ENCODE assay signal across 8 cellular contexts in the genomic region with DNA sequence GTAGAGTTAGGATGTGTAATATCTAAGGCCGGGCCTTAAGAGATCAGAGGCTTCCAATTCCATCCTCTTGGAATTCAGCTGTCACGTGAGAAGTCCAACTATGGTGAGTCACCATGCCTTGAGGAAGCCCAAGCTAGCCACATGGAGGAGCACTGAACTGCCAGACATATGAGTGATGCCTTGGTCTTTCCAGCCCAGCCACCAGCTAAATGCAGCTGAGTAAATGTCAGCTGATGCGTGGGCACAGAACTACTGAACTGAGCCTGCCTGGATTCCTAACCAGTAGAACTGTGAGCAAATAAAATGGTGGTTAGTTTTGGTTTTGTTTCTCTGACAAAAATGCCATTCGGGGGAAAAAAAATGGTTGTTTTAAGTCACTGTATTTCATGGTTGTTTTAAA.
A peak's percentile ranks its signal among the peaks of the same experiment; 100 is the strongest.
DNase-seq lines count a peak whose midpoint lies in the region; ATAC-seq and TF ChIP-seq lines count a peak whose summit lies in the region.

No MANE protein-coding gene starts in this region.

- no peaks in the 10 kb centered on the region for H3K27me3 ChIP-seq in endodermal cell (ENCODE audit: control insufficient read depth, insufficient read depth, low read length, poor library complexity, severe bottlenecking)

- H3K9me3 ChIP-seq in HEK293 (ENCODE audit: control insufficient read depth, insufficient read depth, low read depth, low read length) (no peaks in the 10 kb centered on the region), endodermal cell (ENCODE audit: control insufficient read depth, low read length) (peaks cover 8% of the 10 kb centered on the region)

- H3K36me3 Mint-ChIP-seq in stimulated activated naive B cell treated with anti-CD40 and anti-IgM and Interleukin-4, amounts not matched to agents 10 μg/mL and 1 μg/mL and 100 μg/mL, for 72 hours = peaks cover 25 to 30% of the 10 kb centered on the region in 2 donors
- H3K36me3 Mint-ChIP-seq in endodermal cell (ENCODE audit: low read depth) = no peaks in the 10 kb centered on the region

- 83 to 94% methylated on average over 3 to 4 of the region's 4 CpGs for WGBS in endodermal cell (ENCODE audit: insufficient coverage in 1 of 2, insufficient read length in 1 of 2), 2 experiments

- H3K36me3 ChIP-seq in HEK293 (ENCODE audit: control insufficient read depth in 2 of 2, insufficient read depth in 1 of 2, low read length in 2 of 2) (no peaks in the 10 kb centered on the region), endodermal cell (ENCODE audit: control insufficient read depth, insufficient read depth, low read length) (no peaks in the 10 kb centered on the region)

- no peak overlapping the region for H3K4me3 ChIP-seq in HEK293 (ENCODE audit: low read depth, low read length)
- H3K4me3 ChIP-seq in endodermal cell (ENCODE audit: low read length) = no peak overlapping the region

- H3K27ac ChIP-seq in HEK293 (ENCODE audit: extremely low read depth, low read depth, low read length) = no peak overlapping the region
- H3K27ac ChIP-seq in endodermal cell (ENCODE audit: low read depth, low read length) = no peak overlapping the region

- H3K4me1 ChIP-seq in HEK293 (ENCODE audit: control insufficient read depth, insufficient read depth, low read length) = no peaks in the 10 kb centered on the region
- no peaks in the 10 kb centered on the region for H3K4me1 ChIP-seq in endodermal cell (ENCODE audit: control insufficient read depth, insufficient read depth, low read length)

- ATAC-seq in SK-N-SH treated with all-trans-retinoic acid at 6 μM for 48 hours = peak; percentile 97
- peak; percentile 91 to 98 for ATAC-seq in stimulated activated naive B cell treated with anti-CD40 and anti-IgM and Interleukin-4, amounts not matched to agents 10 μg/mL and 1 μg/mL and 100 μg/mL, for 72 hours (replicated peaks)
- ATAC-seq in HG03175 (IDR thresholded peaks at IDR 0.05; ENCODE audit: unreplicated experiment) = no peak

- H3K27me3 Mint-ChIP-seq in stimulated activated naive B cell treated with anti-CD40 and anti-IgM and Interleukin-4, amounts not matched to agents 10 μg/mL and 1 μg/mL and 100 μg/mL, for 72 hours = no peaks in the 10 kb centered on the region
- peaks cover 9% of the 10 kb centered on the region for H3K27me3 Mint-ChIP-seq in endodermal cell (ENCODE audit: insufficient read depth)

- H3K9me3 Mint-ChIP-seq in stimulated activated naive B cell treated with anti-CD40 and anti-IgM and Interleukin-4, amounts not matched to agents 10 μg/mL and 1 μg/mL and 100 μg/mL, for 72 hours = no peaks in the 10 kb centered on the region
- H3K9me3 Mint-ChIP-seq in endodermal cell = no peaks in the 10 kb centered on the region

- H3K4me3 Mint-ChIP-seq in stimulated activated naive B cell treated with anti-CD40 and anti-IgM and Interleukin-4, amounts not matched to agents 10 μg/mL and 1 μg/mL and 100 μg/mL, for 72 hours = no peak overlapping the region
- no peak overlapping the region for H3K4me3 Mint-ChIP-seq in endodermal cell

- CTCF ChIA-PET in HEK293 (lab: Yijun Ruan, JAX) = interaction anchor here (0.7 kb wide), 2 partner anchors 129 to 230 kb away, joined by 4 read pairs; no protein-coding TSS in a partner anchor

- POLR2A ChIA-PET in HEK293 (lab: Yijun Ruan, JAX) = interaction anchor here (1.2 kb wide), 1 partner anchor 56 kb away, joined by 3 read pairs; no protein-coding TSS in a partner anchor

- peaks cover 14 to 34% of the 10 kb centered on the region in 2 donors for H3K4me1 Mint-ChIP-seq in stimulated activated naive B cell treated with anti-CD40 and anti-IgM and Interleukin-4, amounts not matched to agents 10 μg/mL and 1 μg/mL and 100 μg/mL, for 72 hours
- H3K4me1 Mint-ChIP-seq in endodermal cell = no peaks in the 10 kb centered on the region

- no peak for TF ChIP-seq CTCF in HEK293 (tag by site-specific recombination; IDR thresholded peaks at IDR 0.05)
- no peak for TF ChIP-seq CTCF in endodermal cell (conservative IDR thresholded peaks at IDR 0.05)

- DNase-seq in Daoy (ENCODE audit: low read depth) = peak; percentile 97
- DNase-seq in fibroblast of the conjunctiva (ENCODE audit: low read depth) = peak; percentile 84
- DNase-seq in stimulated activated naive B cell treated with anti-CD40 and anti-IgM and Interleukin-4, amounts not matched to agents 10 μg/mL and 1 μg/mL and 100 μg/mL, for 72 hours = peak; percentile 22
- no peak for DNase-seq in DMS153 (lab: John Stamatoyannopoulos, UW)
- no peak for DNase-seq in endodermal cell

- no peak overlapping the region for H3K9ac ChIP-seq in endodermal cell (ENCODE audit: extremely low read depth, low read length, poor library complexity, severe bottlenecking)

- H3K27ac Mint-ChIP-seq in stimulated activated naive B cell treated with anti-CD40 and anti-IgM and Interleukin-4, amounts not matched to agents 10 μg/mL and 1 μg/mL and 100 μg/mL, for 72 hours = peak overlapping the region; percentile 34
- no peak overlapping the region for H3K27ac Mint-ChIP-seq in endodermal cell

TF ChIP-seq in HEK293, 187 proteins besides CTCF, POLR2A, EP300 and RAD21 (continues in another document):
- TF ChIP-seq, protein P1, sequence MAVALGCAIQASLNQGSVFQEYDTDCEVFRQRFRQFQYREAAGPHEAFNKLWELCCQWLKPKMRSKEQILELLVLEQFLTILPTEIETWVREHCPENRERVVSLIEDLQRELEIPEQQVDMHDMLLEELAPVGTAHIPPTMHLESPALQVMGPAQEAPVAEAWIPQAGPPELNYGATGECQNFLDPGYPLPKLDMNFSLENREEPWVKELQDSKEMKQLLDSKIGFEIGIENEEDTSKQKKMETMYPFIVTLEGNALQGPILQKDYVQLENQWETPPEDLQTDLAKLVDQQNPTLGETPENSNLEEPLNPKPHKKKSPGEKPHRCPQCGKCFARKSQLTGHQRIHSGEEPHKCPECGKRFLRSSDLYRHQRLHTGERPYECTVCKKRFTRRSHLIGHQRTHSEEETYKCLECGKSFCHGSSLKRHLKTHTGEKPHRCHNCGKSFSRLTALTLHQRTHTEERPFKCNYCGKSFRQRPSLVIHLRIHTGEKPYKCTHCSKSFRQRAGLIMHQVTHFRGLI (tag by site-specific recombination; IDR thresholded peaks at IDR 0.05) = peak; percentile 68; the same call in 1 of the 2 replicates
- TF ChIP-seq HOXC10 (CRISPR knock-in tag; IDR thresholded peaks at IDR 0.05) (no peak), MZF1 (tag by site-specific recombination; IDR thresholded peaks at IDR 0.05; ENCODE audit: borderline replicate concordance) (no peak), ZNF155 (tag by site-specific recombination; IDR thresholded peaks at IDR 0.05) (no peak), MYNN (tag by site-specific recombination; IDR thresholded peaks at IDR 0.05; ENCODE audit: borderline replicate concordance) (no peak), ZBTB1 (tag by site-specific recombination; IDR thresholded peaks at IDR 0.05) (no peak), ZNF223 (tag by site-specific recombination; IDR thresholded peaks at IDR 0.05) (no peak), ZNF112 (tag by site-specific recombination; IDR thresholded peaks at IDR 0.05) (no peak), YY1 (tag by site-specific recombination; IDR thresholded peaks at IDR 0.05) (no peak), ZNF792 (tag by site-specific recombination; IDR thresholded peaks at IDR 0.05) (no peak)

TF ChIP-seq in SK-N-SH treated with all-trans-retinoic acid at 6 μM for 48 hours, 23 proteins besides CTCF, POLR2A, EP300 and RAD21:
- no peak for TF ChIP-seq TCF4 (CRISPR knock-in tag; IDR thresholded peaks at IDR 0.05; ENCODE audit: borderline replicate concordance)
- TF ChIP-seq, protein P2, sequence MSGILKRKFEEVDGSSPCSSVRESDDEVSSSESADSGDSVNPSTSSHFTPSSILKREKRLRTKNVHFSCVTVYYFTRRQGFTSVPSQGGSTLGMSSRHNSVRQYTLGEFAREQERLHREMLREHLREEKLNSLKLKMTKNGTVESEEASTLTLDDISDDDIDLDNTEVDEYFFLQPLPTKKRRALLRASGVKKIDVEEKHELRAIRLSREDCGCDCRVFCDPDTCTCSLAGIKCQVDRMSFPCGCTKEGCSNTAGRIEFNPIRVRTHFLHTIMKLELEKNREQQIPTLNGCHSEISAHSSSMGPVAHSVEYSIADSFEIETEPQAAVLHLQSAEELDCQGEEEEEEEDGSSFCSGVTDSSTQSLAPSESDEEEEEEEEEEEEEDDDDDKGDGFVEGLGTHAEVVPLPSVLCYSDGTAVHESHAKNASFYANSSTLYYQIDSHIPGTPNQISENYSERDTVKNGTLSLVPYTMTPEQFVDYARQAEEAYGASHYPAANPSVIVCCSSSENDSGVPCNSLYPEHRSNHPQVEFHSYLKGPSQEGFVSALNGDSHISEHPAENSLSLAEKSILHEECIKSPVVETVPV (CRISPR knock-in tag; IDR thresholded peaks at IDR 0.05) = no peak
- no peak for TF ChIP-seq ZNF565 (CRISPR knock-in tag; conservative IDR thresholded peaks at IDR 0.05; ENCODE audit: low read depth)
- TF ChIP-seq ZC3H10 (CRISPR knock-in tag; IDR thresholded peaks at IDR 0.05) = no peak

Comparison
In these comparisons a context has a peak if more than half of its experiments do, and no peak if none do; other contexts are left out.
1. DNase-seq: peak in Daoy (single experiment), fibroblast of the conjunctiva (single experiment) and stimulated activated naive B cell treated with anti-CD40 and anti-IgM and Interleukin-4, amounts not matched to agents 10 μg/mL and 1 μg/mL and 100 μg/mL, for 72 hours (single experiment); none in DMS153 (single experiment) and endodermal cell (single experiment).